Comparison of ENCODE assay signal across 21 cellular contexts in genomic region chr22:35403356-35403755, GRCh38. TPM values are rescaled to one million over a fixed set of nuclear protein-coding genes. Genes with fewer than 3 reads are reported as not detected.
A peak's percentile ranks its signal among the peaks of the same experiment; 100 is the strongest.
DNase-seq lines count a peak whose midpoint lies in the region; ATAC-seq, FAIRE-seq and TF ChIP-seq lines count a peak whose summit lies in the region.
"Had no signal": no experiment of that assay in that cellular context is flagged by ENCODE, and none has a peak within 500 bp of the region (broad histone marks: within the 10 kb centered on the region; RNA-seq: fewer than 3 reads in every experiment).

No MANE protein-coding gene starts in this region.

- CTCF ChIA-PET in activated CD8-positive, alpha-beta memory T cell treated with anti-CD3 and anti-CD28 coated beads, Interleukin-2, amount 10 ng/mL, durations not matched to agents 7 days and 5 days (lab: Charles Lee): interaction anchor here (1.2 to 1.8 kb wide), 4 partner anchors 24 to 70 kb away, joined by 3 to 9 read pairs (median 3); no protein-coding TSS in a partner anchor

- peaks cover 70% of the 10 kb centered on the region for H3K36me3 Mint-ChIP-seq in activated CD8-positive, alpha-beta memory T cell treated with anti-CD3 and anti-CD28 coated beads, Interleukin-2, amount 10 ng/mL, durations not matched to agents 7 days and 5 days
- H3K36me3 Mint-ChIP-seq in endodermal cell (ENCODE audit: low read depth): peaks cover 63% of the 10 kb centered on the region

- peak overlapping the region; percentile 57 for H3K9ac ChIP-seq in NT2/D1 (ENCODE audit: insufficient read length, low read depth)
- no peak overlapping the region for H3K9ac ChIP-seq in endodermal cell (ENCODE audit: extremely low read depth, low read length, poor library complexity, severe bottlenecking)
- H3K9ac ChIP-seq: SK-N-SH had no signal

- peaks cover 64% of the 10 kb centered on the region for H3K4me1 Mint-ChIP-seq in activated CD8-positive, alpha-beta memory T cell treated with anti-CD3 and anti-CD28 coated beads, Interleukin-2, amount 10 ng/mL, durations not matched to agents 7 days and 5 days
- peaks cover 17% of the 10 kb centered on the region for H3K4me1 Mint-ChIP-seq in endodermal cell

- no peaks in the 10 kb centered on the region for H3K27me3 Mint-ChIP-seq in activated CD8-positive, alpha-beta memory T cell treated with anti-CD3 and anti-CD28 coated beads, Interleukin-2, amount 10 ng/mL, durations not matched to agents 7 days and 5 days
- H3K27me3 Mint-ChIP-seq in endodermal cell (ENCODE audit: insufficient read depth): no peaks in the 10 kb centered on the region

- H3K27ac Mint-ChIP-seq in activated CD8-positive, alpha-beta memory T cell treated with anti-CD3 and anti-CD28 coated beads, Interleukin-2, amount 10 ng/mL, durations not matched to agents 7 days and 5 days: peak overlapping the region; percentile 46
- peak overlapping the region; percentile 66 for H3K27ac Mint-ChIP-seq in endodermal cell

- H3K4me3 ChIP-seq in NT2/D1 (ENCODE audit: insufficient read length, low read depth) (peak overlapping the region; percentile 6), endodermal cell (ENCODE audit: low read length) (no peak overlapping the region)
- H3K4me3 ChIP-seq: HAP-1, Peyer's patch had no signal

- H3K9me3 ChIP-seq in NT2/D1 (ENCODE audit: insufficient read depth, low read length): no peaks in the 10 kb centered on the region
- no peaks in the 10 kb centered on the region for H3K9me3 ChIP-seq in endodermal cell (ENCODE audit: control insufficient read depth, low read length)
- H3K9me3 ChIP-seq: HAP-1, Peyer's patch, SK-N-SH had no signal

- H3K9me3 Mint-ChIP-seq in activated CD8-positive, alpha-beta memory T cell treated with anti-CD3 and anti-CD28 coated beads, Interleukin-2, amount 10 ng/mL, durations not matched to agents 7 days and 5 days (ENCODE audit: low read depth): no peaks in the 10 kb centered on the region
- peaks cover 1% of the 10 kb centered on the region for H3K9me3 Mint-ChIP-seq in endodermal cell

- TF ChIP-seq CTCF in endodermal cell (conservative IDR thresholded peaks at IDR 0.05): no peak

- H3K36me3 ChIP-seq in NT2/D1 (ENCODE audit: insufficient read depth, insufficient read length, low read length): peaks cover 71% of the 10 kb centered on the region
- H3K36me3 ChIP-seq in endodermal cell (ENCODE audit: control insufficient read depth, insufficient read depth, low read length): peaks cover 58% of the 10 kb centered on the region

- no peak for ATAC-seq in activated CD8-positive, alpha-beta memory T cell treated with anti-CD3 and anti-CD28 coated beads, Interleukin-2, amount 10 ng/mL, durations not matched to agents 7 days and 5 days
- ATAC-seq in GM21367 (IDR thresholded peaks at IDR 0.05; ENCODE audit: unreplicated experiment): no peak

- no peak for DNase-seq in activated CD8-positive, alpha-beta memory T cell treated with anti-CD3 and anti-CD28 coated beads, Interleukin-2, amount 10 ng/mL, durations not matched to agents 7 days and 5 days
- DNase-seq in activated CD8-positive, alpha-beta memory T cell treated with anti-CD3 and anti-CD28 coated beads for 24 hours: no peak
- no peak for DNase-seq in NT2/D1 (ENCODE audit: low read depth, low spot score)
- no peak for DNase-seq in endodermal cell
- DNase-seq in urothelium cell line (ENCODE audit: low spot score): no peak
- DNase-seq in DMS153 (lab: John Stamatoyannopoulos, UW): no peak
- DNase-seq in NCI-H82 treated with DMSO at 0.1 percent for 48 hours (lab: John Stamatoyannopoulos, UW; ENCODE audit: unreplicated experiment): no peak
- DNase-seq: C1 segment of cervical spinal cord, KBM-7, NCI-H1048, NCI-H1436 treated with DMSO at 0.1 percent for 48 hours, NCI-H2081, NCI-H510A, NCI-H774, Peyer's patch, Right ventricle myocardium superior, SK-N-SH had no signal

- no peak overlapping the region for H3K27ac ChIP-seq in endodermal cell (ENCODE audit: low read depth, low read length)
- H3K27ac ChIP-seq: HL-60, Peyer's patch had no signal

- peak; percentile 40 for FAIRE-seq in urothelium cell line (lab: Jason Lieb, UNC)
- FAIRE-seq: HTR-8/SVneo had no signal

- no peak overlapping the region for H3K4me3 Mint-ChIP-seq in activated CD8-positive, alpha-beta memory T cell treated with anti-CD3 and anti-CD28 coated beads, Interleukin-2, amount 10 ng/mL, durations not matched to agents 7 days and 5 days
- no peak overlapping the region for H3K4me3 Mint-ChIP-seq in endodermal cell

- H3K4me1 ChIP-seq in NT2/D1 (ENCODE audit: insufficient read depth, insufficient read length): peaks cover 7% of the 10 kb centered on the region
- peaks cover 10% of the 10 kb centered on the region for H3K4me1 ChIP-seq in endodermal cell (ENCODE audit: control insufficient read depth, insufficient read depth, low read length)

- H3K27me3 ChIP-seq in NT2/D1 (ENCODE audit: insufficient read depth, insufficient read length) (no peaks in the 10 kb centered on the region), endodermal cell (ENCODE audit: control insufficient read depth, insufficient read depth, low read length, poor library complexity, severe bottlenecking) (no peaks in the 10 kb centered on the region)
- H3K27me3 ChIP-seq: Peyer's patch had no signal

- 89 to 97% methylated on average over 4 to 7 of the region's 7 CpGs for WGBS in endodermal cell (ENCODE audit: insufficient coverage in 1 of 2, insufficient read length in 1 of 2), 2 experiments

RNA-seq across cellular contexts. Expression of gene MCM5, which starts 3.4 kb away (rescaled TPM):
- total RNA-seq in activated CD8-positive, alpha-beta memory T cell treated with anti-CD3 and anti-CD28 coated beads, Interleukin-2, amount 10 ng/mL, durations not matched to agents 7 days and 5 days: 100 to 1,000 TPM; 271 to 329 TPM
- total RNA-seq in endodermal cell: 100 to 1,000 TPM; 155 to 179 TPM
- polyA plus RNA-seq in endodermal cell (2013, experiment 1 of 2): 89.4 TPM
- 70.5 TPM for polyA plus RNA-seq in endodermal cell (2013, experiment 2 of 2)

RNA-seq across cellular contexts. Expression of gene HMOX1, which starts 22.5 kb away (rescaled TPM):
- total RNA-seq in activated CD8-positive, alpha-beta memory T cell treated with anti-CD3 and anti-CD28 coated beads, Interleukin-2, amount 10 ng/mL, durations not matched to agents 7 days and 5 days: 1 to 10 TPM in 1 of 2 experiments, under 1 TPM in 1; 0.88 to 6.0 TPM
- 10 to 100 TPM; 11.4 to 21.6 TPM for total RNA-seq in endodermal cell
- 14.4 TPM for polyA plus RNA-seq in endodermal cell (2013, experiment 1 of 2)
- 12.5 TPM for polyA plus RNA-seq in endodermal cell (2013, experiment 2 of 2)
